Comparison of ENCODE assay signal across 1 cellular context in genomic region chrX:45683914-45684313, GRCh38.
TF ChIP-seq lines count a peak whose summit lies in the region.

No MANE protein-coding gene starts in this region.

TF ChIP-seq in IMR-90, 13 proteins besides CTCF, POLR2A, EP300 and RAD21 (continued from another document):
- TF ChIP-seq MXI1 (IDR thresholded peaks at IDR 0.05; ENCODE audit: borderline replicate concordance, low read depth, low read length): no peak
- no peak for TF ChIP-seq FOS (IDR thresholded peaks at IDR 0.05; ENCODE audit: low read depth, low read length)
- TF ChIP-seq CEBPB (IDR thresholded peaks at IDR 0.05; ENCODE audit: low read depth, low read length): no peak
- TF ChIP-seq SMC3 (IDR thresholded peaks at IDR 0.05; ENCODE audit: low read depth, low read length): no peak
